9 cellular contexts compared by ENCODE assay signal in the genomic region with DNA sequence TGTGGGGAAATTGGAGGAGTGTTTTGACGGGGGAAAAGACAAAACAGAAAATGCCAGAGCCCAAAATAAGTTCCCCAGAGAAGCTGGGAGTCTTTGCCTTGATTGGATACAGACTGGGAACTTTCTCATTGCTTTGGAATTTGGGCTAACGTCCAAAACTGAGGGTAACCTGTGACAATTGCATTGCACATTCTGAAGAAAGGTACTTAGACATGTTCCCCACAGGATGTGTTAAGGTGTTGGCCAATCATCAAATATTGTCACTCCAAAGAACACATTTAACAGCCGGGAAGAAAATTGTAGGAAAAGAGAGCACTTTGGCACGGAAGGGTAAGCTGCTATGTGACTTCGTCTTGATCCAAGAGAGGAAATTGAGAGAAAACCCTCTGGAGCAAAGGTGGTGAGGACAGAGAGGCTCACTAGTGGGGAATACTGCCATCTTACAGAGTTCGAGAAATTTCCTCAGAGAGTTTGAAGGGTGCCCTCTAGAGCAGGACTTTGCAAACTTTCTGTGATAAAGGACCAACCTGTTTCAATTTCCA.
A peak's percentile ranks its signal among the peaks of the same experiment; 100 is the strongest.
DNase-seq lines count a peak whose midpoint lies in the region; ATAC-seq, FAIRE-seq and TF ChIP-seq lines count a peak whose summit lies in the region.
"Had no signal": no experiment of that assay in that cellular context is flagged by ENCODE, and none has a peak within 500 bp of the region (broad histone marks: within the 10 kb centered on the region; RNA-seq: fewer than 3 reads in every experiment).

No MANE protein-coding gene starts in this region.

- CTCF ChIA-PET in Calu3 (lab: Charles Lee) (interaction anchor here (0.9 kb wide), 1 partner anchor 116 kb away, joined by 3 read pairs; no protein-coding TSS in a partner anchor), HEK293T (lab: Yijun Ruan, JAX) (no interaction called here)

- H3K4me1 Mint-ChIP-seq in Calu3 (ENCODE audit: low read depth, unreplicated experiment): peaks cover 61% of the 10 kb centered on the region
- peaks cover 53% of the 10 kb centered on the region for H3K4me1 Mint-ChIP-seq in osteocyte (ENCODE audit: unreplicated experiment)
- H3K4me1 Mint-ChIP-seq in activated T-helper 17 cell treated with anti-CD3 and anti-CD28 coated beads, Interleukin-2, amount 50 U/mL, for 72 hours: peaks cover 7% of the 10 kb centered on the region

- ATAC-seq in activated T-helper 17 cell treated with anti-CD3 and anti-CD28 coated beads, Interleukin-2, amount 50 U/mL, for 72 hours (replicated peaks): no peak

- DNase-seq in Calu3 (peak; percentile 74), RCC 7860 (ENCODE audit: low spot score) (peak; percentile 87), fibroblast of peridontal ligament (ENCODE audit: extremely low read depth) (peak; percentile 72), osteocyte (ENCODE audit: extremely low spot score, unreplicated experiment) (no peak), G401 (ENCODE audit: low spot score) (no peak), HEK293T (ENCODE audit: extremely low spot score) (no peak)
- no peak for DNase-seq in effector CD4-positive, alpha-beta T cell

- no peak for TF ChIP-seq CTCF in Calu3 (IDR thresholded peaks at IDR 0.05; ENCODE audit: unreplicated experiment)
- TF ChIP-seq CTCF in osteocyte (IDR thresholded peaks at IDR 0.05): peak; percentile 25

- no peaks in the 10 kb centered on the region for H3K27me3 Mint-ChIP-seq in Calu3 (ENCODE audit: unreplicated experiment)
- H3K27me3 Mint-ChIP-seq in osteocyte (ENCODE audit: unreplicated experiment): no peaks in the 10 kb centered on the region
- H3K27me3 Mint-ChIP-seq in activated T-helper 17 cell treated with anti-CD3 and anti-CD28 coated beads, Interleukin-2, amount 50 U/mL, for 72 hours: no peaks in the 10 kb centered on the region
- H3K27me3 Mint-ChIP-seq: memory B cell had no signal

- in situ Hi-C loops in G401 (cut with HindIII; ENCODE audit: low sequenced_read_pairs): no loop called here

- peak overlapping the region; percentile 28 for H3K4me3 Mint-ChIP-seq in Calu3 (ENCODE audit: low read depth, unreplicated experiment)
- no peak overlapping the region for H3K4me3 Mint-ChIP-seq in osteocyte (ENCODE audit: unreplicated experiment)
- H3K4me3 Mint-ChIP-seq in activated T-helper 17 cell treated with anti-CD3 and anti-CD28 coated beads, Interleukin-2, amount 50 U/mL, for 72 hours: no peak overlapping the region
- H3K4me3 Mint-ChIP-seq: memory B cell had no signal

- H3K27ac Mint-ChIP-seq in Calu3 (ENCODE audit: unreplicated experiment) (peak overlapping the region; percentile 82), osteocyte (ENCODE audit: unreplicated experiment) (peak overlapping the region; percentile 66)
- H3K27ac Mint-ChIP-seq in activated T-helper 17 cell treated with anti-CD3 and anti-CD28 coated beads, Interleukin-2, amount 50 U/mL, for 72 hours: no peak overlapping the region
- H3K27ac Mint-ChIP-seq: memory B cell had no signal

- peak; percentile 94 for FAIRE-seq in RCC 7860 (lab: Jason Lieb, UNC)

- H3K36me3 Mint-ChIP-seq in Calu3 (ENCODE audit: insufficient read depth, unreplicated experiment): peaks cover 4% of the 10 kb centered on the region
- H3K36me3 Mint-ChIP-seq in osteocyte (ENCODE audit: unreplicated experiment): no peaks in the 10 kb centered on the region
- H3K36me3 Mint-ChIP-seq in activated T-helper 17 cell treated with anti-CD3 and anti-CD28 coated beads, Interleukin-2, amount 50 U/mL, for 72 hours (ENCODE audit: low read depth): no peaks in the 10 kb centered on the region
- H3K36me3 Mint-ChIP-seq: memory B cell had no signal

- H3K9me3 Mint-ChIP-seq in Calu3 (ENCODE audit: low read depth, unreplicated experiment): no peaks in the 10 kb centered on the region
- no peaks in the 10 kb centered on the region for H3K9me3 Mint-ChIP-seq in osteocyte (ENCODE audit: unreplicated experiment)
- no peaks in the 10 kb centered on the region for H3K9me3 Mint-ChIP-seq in activated T-helper 17 cell treated with anti-CD3 and anti-CD28 coated beads, Interleukin-2, amount 50 U/mL, for 72 hours
- H3K9me3 Mint-ChIP-seq: memory B cell had no signal

- no TSS peak for BruUV-seq in Calu3 (replicated peaks; lab: Mats Ljungman, UMichigan)

- POLR2A ChIA-PET in HEK293T (lab: Yijun Ruan, JAX): no interaction called here

- intact Hi-C loops in Calu3 (cut with micrococcal nuclease; ENCODE audit: unreplicated experiment): loop anchor here (5.0 to 10.0 kb wide), 2 partner anchors 156 to 508 kb away; no protein-coding TSS in a partner anchor

TF ChIP-seq in HEK293T, 16 proteins besides CTCF, POLR2A, EP300 and RAD21:
- no peak for TF ChIP-seq SUZ12 (IDR thresholded peaks at IDR 0.05)
- no peak for TF ChIP-seq NFRKB (IDR thresholded peaks at IDR 0.05)
- TF ChIP-seq BHLHE40 (IDR thresholded peaks at IDR 0.05; ENCODE audit: borderline replicate concordance): no peak
- TF ChIP-seq TARDBP (IDR thresholded peaks at IDR 0.05): no peak
- TF ChIP-seq FOXK2 (IDR thresholded peaks at IDR 0.05): no peak
- TF ChIP-seq SP1 (IDR thresholded peaks at IDR 0.05): no peak
- no peak for TF ChIP-seq L3MBTL2 (conservative IDR thresholded peaks at IDR 0.05)
- no peak for TF ChIP-seq LEF1 (IDR thresholded peaks at IDR 0.05; ENCODE audit: borderline replicate concordance)
- no peak for TF ChIP-seq ZNF384 (IDR thresholded peaks at IDR 0.05)
- no peak for TF ChIP-seq FOXA1 (IDR thresholded peaks at IDR 0.05)

Comparison
In these comparisons a context has a peak if more than half of its experiments do, and no peak if none do; other contexts are left out.
1. DNase-seq: peak in Calu3 (single experiment), RCC 7860 (single experiment) and fibroblast of peridontal ligament (single experiment); none in osteocyte (single experiment), G401 (single experiment), effector CD4-positive, alpha-beta T cell (single experiment) and HEK293T (single experiment).